ENCODE assay signal across 20 cellular contexts in genomic region chr10:86786368-86786767, GRCh38. TPM values are rescaled to one million over a fixed set of nuclear protein-coding genes. Genes with fewer than 3 reads are reported as not detected.
DNase-seq lines count a peak whose midpoint lies in the region; ATAC-seq and TF ChIP-seq lines count a peak whose summit lies in the region.
"Had no signal": no experiment of that assay in that cellular context is flagged by ENCODE, and none has a peak within 500 bp of the region (broad histone marks: within the 10 kb centered on the region; RNA-seq: fewer than 3 reads in every experiment).

No MANE protein-coding gene starts in this region.

- DNase-seq in cardiac muscle cell (ENCODE audit: low read depth in 1 of 2, low spot score in 1 of 2) (peak in 1 of 2 donors; percentile 45), left ventricle myocardium inferior (no peak), esophagus muscularis mucosa (ENCODE audit: extremely low spot score) (no peak), mucosa of descending colon (no peak), tibial artery (no peak), D341Med (ENCODE audit: low spot score) (no peak), NCI-H345 treated with DMSO at 0.1 percent for 48 hours (lab: John Stamatoyannopoulos, UW; ENCODE audit: unreplicated experiment) (no peak), natural killer cell (no peak)
- DNase-seq: activated CD4-positive, alpha-beta T cell treated with anti-CD3 and anti-CD28 coated beads for 48 hours; activated naive CD4-positive, alpha-beta T cell treated with Interleukin-2 at 50 U/mL for 16 hours; activated T-cell treated with anti-CD3 and anti-CD28 coated beads for 4 hours; dermis blood vessel endothelial cell; DMS153; erythroblast; KBM-7; NCI-H2171; NCI-H82; Peyer's patch; upper lobe of right lung had no signal

- ATAC-seq in mucosa of descending colon = peak; percentile 83
- no peak for ATAC-seq in natural killer cell
- ATAC-seq: upper lobe of right lung had no signal

- peaks cover 25% of the 10 kb centered on the region for H3K4me1 ChIP-seq in cardiac muscle cell (ENCODE audit: low read depth)
- H3K4me1 ChIP-seq in left ventricle myocardium inferior = peaks cover 59% of the 10 kb centered on the region
- peaks cover 26 to 69% (median 63%) of the 10 kb centered on the region in 4 donors for H3K4me1 ChIP-seq in esophagus muscularis mucosa
- H3K4me1 ChIP-seq in mucosa of descending colon (ENCODE audit: low read depth) = peaks cover 17% of the 10 kb centered on the region
- peaks cover 0 to 68% (median 28%) of the 10 kb centered on the region in 4 donors for H3K4me1 ChIP-seq in tibial artery

- H3K4me3 ChIP-seq in cardiac muscle cell (no peak overlapping the region), left ventricle myocardium inferior (no peak overlapping the region), esophagus muscularis mucosa (peak overlapping the region in 1 of 4 donors; percentile 3), mucosa of descending colon (no peak overlapping the region), tibial artery (no peak overlapping the region)
- H3K4me3 ChIP-seq: Peyer's patch, upper lobe of right lung had no signal

- intact Hi-C loops in left ventricle myocardium inferior (cut with micrococcal nuclease) (no loop called here), esophagus muscularis mucosa (cut with DNase I) (no loop called here), mucosa of descending colon (cut with DNase I, micrococcal nuclease) (no loop called here), tibial artery (cut with DNase I; ENCODE audit: low total_unique reads) (no loop called here), natural killer cell (cut with micrococcal nuclease) (no loop called here)

- peak overlapping the region; percentile 77 for H3K27ac ChIP-seq in cardiac muscle cell
- no peak overlapping the region for H3K27ac ChIP-seq in left ventricle myocardium inferior (replicated peaks)
- H3K27ac ChIP-seq in esophagus muscularis mucosa (replicated peaks in 1 of 4) = peak overlapping the region; percentile 24 to 64 (median 52)
- H3K27ac ChIP-seq in tibial artery = peak overlapping the region; percentile 7 to 24
- H3K27ac ChIP-seq: C4-2B, upper lobe of right lung had no signal

- H3K9me3 Mint-ChIP-seq in natural killer cell = peaks cover 3 to 4% of the 10 kb centered on the region in 2 donors

- H3K9me3 ChIP-seq in cardiac muscle cell (ENCODE audit: low read depth) (no peaks in the 10 kb centered on the region), left ventricle myocardium inferior (replicated peaks) (no peaks in the 10 kb centered on the region), esophagus muscularis mucosa (no peaks in the 10 kb centered on the region), mucosa of descending colon (no peaks in the 10 kb centered on the region), tibial artery (no peaks in the 10 kb centered on the region)
- H3K9me3 ChIP-seq: Peyer's patch, upper lobe of right lung had no signal

- no peak overlapping the region for H3K4me3 Mint-ChIP-seq in natural killer cell

- no peak overlapping the region for H3K27ac Mint-ChIP-seq in natural killer cell

- no peaks in the 10 kb centered on the region for H3K4me1 Mint-ChIP-seq in natural killer cell

- H3K36me3 ChIP-seq in cardiac muscle cell = no peaks in the 10 kb centered on the region
- H3K36me3 ChIP-seq in left ventricle myocardium inferior = no peaks in the 10 kb centered on the region
- H3K36me3 ChIP-seq in esophagus muscularis mucosa = no peaks in the 10 kb centered on the region
- no peaks in the 10 kb centered on the region for H3K36me3 ChIP-seq in mucosa of descending colon (ENCODE audit: low read depth)
- no peaks in the 10 kb centered on the region for H3K36me3 ChIP-seq in tibial artery
- H3K36me3 ChIP-seq: Peyer's patch, upper lobe of right lung had no signal

- no peak for TF ChIP-seq POLR2A in esophagus muscularis mucosa (IDR thresholded peaks at IDR 0.05; ENCODE audit: low read depth)

- 30% methylated on average over 4 of the region's 4 CpGs for WGBS in esophagus muscularis mucosa

- no peaks in the 10 kb centered on the region for H3K27me3 ChIP-seq in cardiac muscle cell
- peaks cover 10% of the 10 kb centered on the region for H3K27me3 ChIP-seq in left ventricle myocardium inferior (ENCODE audit: low read depth)
- no peaks in the 10 kb centered on the region for H3K27me3 ChIP-seq in esophagus muscularis mucosa
- H3K27me3 ChIP-seq in tibial artery = no peaks in the 10 kb centered on the region
- H3K27me3 ChIP-seq: Peyer's patch, upper lobe of right lung had no signal

- no peaks in the 10 kb centered on the region for H3K36me3 Mint-ChIP-seq in natural killer cell

- no peak for TF ChIP-seq CTCF in cardiac muscle cell (IDR thresholded peaks at IDR 0.05; ENCODE audit: low read depth, low read length)
- no peak for TF ChIP-seq CTCF in left ventricle myocardium inferior (IDR thresholded peaks at IDR 0.05; ENCODE audit: borderline replicate concordance)
- TF ChIP-seq CTCF in esophagus muscularis mucosa (IDR thresholded peaks at IDR 0.05) = no peak
- no peak for TF ChIP-seq CTCF in mucosa of descending colon (IDR thresholded peaks at IDR 0.05)
- TF ChIP-seq CTCF in tibial artery (IDR thresholded peaks at IDR 0.05) = no peak
- no peak for TF ChIP-seq CTCF in natural killer cell (IDR thresholded peaks at IDR 0.05)

- TF ChIP-seq EP300 in esophagus muscularis mucosa (IDR thresholded peaks at IDR 0.05) = no peak

- H3K27me3 Mint-ChIP-seq in natural killer cell (ENCODE audit: low read depth in 2 of 2) = peaks cover 0 to 3% of the 10 kb centered on the region in 2 donors

RNA-seq across cellular contexts. Expression of gene BMPR1A, which starts 29.9 kb away (rescaled TPM):
- total RNA-seq in cardiac muscle cell = 37.0 and 39.4 TPM in 2 replicates
- 35.6 and 54.2 TPM in 2 replicates for polyA plus RNA-seq in cardiac muscle cell
- 43.8 TPM for total RNA-seq in left ventricle myocardium inferior
- total RNA-seq in esophagus muscularis mucosa = 100 to 1,000 TPM in 1 of 4 donors, 10 to 100 TPM in 3; 66.1 to 110 (median 90.5) TPM
- 100 to 1,000 TPM in 1 of 3 donors, 10 to 100 TPM in 2; 44.4 to 126 (median 45.3) TPM for total RNA-seq in mucosa of descending colon
- total RNA-seq in natural killer cell = 1 to 10 TPM; 5.5 to 8.1 (median 7.7) TPM
